Comparison of ENCODE assay signal across 8 cellular contexts in the genomic region with DNA sequence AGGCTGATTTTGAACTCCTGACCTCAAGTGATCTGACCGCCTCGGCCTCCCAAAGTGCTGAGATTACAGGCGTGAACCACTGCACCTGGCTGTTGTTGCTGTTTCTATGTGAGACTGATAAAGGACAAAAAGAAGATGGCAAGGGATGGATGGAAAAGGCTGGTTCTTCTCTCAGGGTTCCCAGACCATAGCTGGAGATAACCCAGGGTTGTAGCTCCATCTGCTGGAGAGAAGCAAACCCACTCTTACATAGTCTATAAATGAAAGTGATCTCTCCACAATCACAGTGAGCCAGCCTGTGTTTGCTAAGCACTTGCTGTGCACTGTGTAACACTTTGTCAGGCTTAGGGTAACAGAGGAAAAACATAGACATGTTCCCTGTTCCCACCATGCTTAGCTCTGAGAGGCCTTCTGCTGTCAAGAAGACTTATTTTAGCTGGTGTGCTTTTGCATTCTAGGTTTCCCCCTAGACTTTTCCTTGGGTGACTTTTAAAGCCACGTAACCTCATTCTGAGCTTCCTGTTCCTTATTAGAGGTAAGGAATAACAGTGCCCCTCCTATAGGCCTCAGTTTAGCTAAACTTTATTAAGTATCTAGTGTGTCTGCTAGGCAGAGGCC. TPM values are rescaled to one million over a fixed set of nuclear protein-coding genes. Genes with fewer than 3 reads are reported as not detected.
DNase-seq lines count a peak whose midpoint lies in the region; ATAC-seq and TF ChIP-seq lines count a peak whose summit lies in the region.

No MANE protein-coding gene starts in this region.

- DNase-seq in COLO829 (ENCODE audit: low spot score) = peak; percentile 87
- DNase-seq in NCI-H748 (lab: John Stamatoyannopoulos, UW; ENCODE audit: unreplicated experiment) = peak; percentile 73
- peak; percentile 75 for DNase-seq in activated CD8-positive, alpha-beta T cell treated with anti-CD3 and anti-CD28 coated beads for 36 hours
- DNase-seq in epidermal melanocyte (ENCODE audit: insufficient read length, low spot score) = peak; percentile 66
- DNase-seq in myocyte (ENCODE audit: low read depth) = peak; percentile 89
- DNase-seq in stimulated activated naive CD8-positive, alpha-beta T cell treated with anti-CD3 and anti-CD28 coated beads, Interleukin-15, amount 100 ng/mL, for 72 hours = peak; percentile 44 to 46

- intact Hi-C loops in activated CD8-positive, alpha-beta T cell treated with anti-CD3 and anti-CD28 coated beads for 36 hours (cut with micrococcal nuclease) = loop anchor here (5.0 to 10.0 kb wide), 2 partner anchors 49 to 232 kb away; a partner anchor contains a TSS

- ATAC-seq in GM19397 (IDR thresholded peaks at IDR 0.05; ENCODE audit: unreplicated experiment) (peak; percentile 62), HG03469 (IDR thresholded peaks at IDR 0.05; ENCODE audit: unreplicated experiment) (peak; percentile 62)
- peak; percentile 91 for ATAC-seq in activated CD8-positive, alpha-beta T cell treated with anti-CD3 and anti-CD28 coated beads for 36 hours
- peak; percentile 91 for ATAC-seq in stimulated activated naive CD8-positive, alpha-beta T cell treated with anti-CD3 and anti-CD28 coated beads, Interleukin-15, amount 100 ng/mL, for 72 hours

- no peaks in the 10 kb centered on the region for H3K27me3 Mint-ChIP-seq in activated CD8-positive, alpha-beta T cell treated with anti-CD3 and anti-CD28 coated beads for 36 hours
- no peaks in the 10 kb centered on the region for H3K27me3 Mint-ChIP-seq in stimulated activated naive CD8-positive, alpha-beta T cell treated with anti-CD3 and anti-CD28 coated beads, Interleukin-15, amount 100 ng/mL, for 72 hours

- TF ChIP-seq CTCF in activated CD8-positive, alpha-beta T cell treated with anti-CD3 and anti-CD28 coated beads for 36 hours (IDR thresholded peaks at IDR 0.05) = peak; percentile 79

- no peaks in the 10 kb centered on the region for H3K9me3 Mint-ChIP-seq in activated CD8-positive, alpha-beta T cell treated with anti-CD3 and anti-CD28 coated beads for 36 hours
- no peaks in the 10 kb centered on the region for H3K9me3 Mint-ChIP-seq in stimulated activated naive CD8-positive, alpha-beta T cell treated with anti-CD3 and anti-CD28 coated beads, Interleukin-15, amount 100 ng/mL, for 72 hours

- no peak overlapping the region for H3K27ac Mint-ChIP-seq in activated CD8-positive, alpha-beta T cell treated with anti-CD3 and anti-CD28 coated beads for 36 hours
- H3K27ac Mint-ChIP-seq in stimulated activated naive CD8-positive, alpha-beta T cell treated with anti-CD3 and anti-CD28 coated beads, Interleukin-15, amount 100 ng/mL, for 72 hours = no peak overlapping the region

- H3K4me3 Mint-ChIP-seq in activated CD8-positive, alpha-beta T cell treated with anti-CD3 and anti-CD28 coated beads for 36 hours = no peak overlapping the region
- no peak overlapping the region for H3K4me3 Mint-ChIP-seq in stimulated activated naive CD8-positive, alpha-beta T cell treated with anti-CD3 and anti-CD28 coated beads, Interleukin-15, amount 100 ng/mL, for 72 hours

- H3K36me3 Mint-ChIP-seq in activated CD8-positive, alpha-beta T cell treated with anti-CD3 and anti-CD28 coated beads for 36 hours (ENCODE audit: low read depth) = no peaks in the 10 kb centered on the region

- CTCF ChIA-PET in activated CD8-positive, alpha-beta T cell treated with anti-CD3 and anti-CD28 coated beads for 36 hours (lab: Charles Lee) = interaction anchor here (0.6 to 2.3 kb wide), 32 partner anchors 9 to 400 kb away, joined by 3 to 30 read pairs (median 3); a partner anchor contains a TSS

- POLR2A ChIA-PET in activated CD8-positive, alpha-beta T cell treated with anti-CD3 and anti-CD28 coated beads for 36 hours (lab: Charles Lee) = interaction anchor here (0.5 to 1.5 kb wide), 3 partner anchors 11 to 341 kb away, joined by 3 to 8 read pairs (median 4); a partner anchor contains a TSS

- peaks cover 36% of the 10 kb centered on the region for H3K4me1 Mint-ChIP-seq in activated CD8-positive, alpha-beta T cell treated with anti-CD3 and anti-CD28 coated beads for 36 hours (ENCODE audit: low read depth)
- H3K4me1 Mint-ChIP-seq in stimulated activated naive CD8-positive, alpha-beta T cell treated with anti-CD3 and anti-CD28 coated beads, Interleukin-15, amount 100 ng/mL, for 72 hours = peaks cover 35% of the 10 kb centered on the region

RNA-seq across cellular contexts. Expression of a gene that starts 49.7 kb away (rescaled TPM):
- 10 to 100 TPM; 48.1 to 51.7 TPM for total RNA-seq in activated CD8-positive, alpha-beta T cell treated with anti-CD3 and anti-CD28 coated beads for 36 hours
- total RNA-seq in myocyte = 185 and 201 TPM in 2 replicates
- 112 TPM for polyA plus RNA-seq in myocyte (2012)

Comparison
In these comparisons a context has a peak if more than half of its experiments do, and no peak if none do; other contexts are left out.
1. Peak in every context shown above with its lines: DNase-seq and ATAC-seq.